In the genomic region with DNA sequence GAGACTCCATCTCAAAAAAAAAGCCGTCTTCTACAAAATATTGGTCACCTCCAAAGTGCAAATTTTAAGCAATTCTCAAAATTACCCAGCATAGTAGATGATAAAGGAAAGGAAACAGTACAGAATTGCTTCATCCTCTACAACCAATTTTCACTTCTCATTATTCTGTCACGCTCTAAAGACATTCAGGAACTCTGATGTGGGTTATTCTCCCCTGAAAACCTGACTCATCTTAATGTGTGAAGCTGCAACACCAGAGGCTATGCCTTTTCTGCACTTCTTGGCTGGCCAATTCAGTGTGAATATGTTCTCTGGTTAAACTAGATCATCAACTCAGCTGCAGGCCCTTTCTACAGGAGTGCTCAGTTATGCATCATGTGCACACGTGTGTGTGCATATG, we compare ENCODE assay signal across 10 cellular contexts. TPM values are rescaled to one million over a fixed set of nuclear protein-coding genes. Genes with fewer than 3 reads are reported as not detected.
A peak's percentile ranks its signal among the peaks of the same experiment; 100 is the strongest.
DNase-seq lines count a peak whose midpoint lies in the region; ATAC-seq, FAIRE-seq and TF ChIP-seq lines count a peak whose summit lies in the region.
"Had no signal": no experiment of that assay in that cellular context is flagged by ENCODE, and none has a peak within 500 bp of the region (broad histone marks: within the 10 kb centered on the region; RNA-seq: fewer than 3 reads in every experiment).

No MANE protein-coding gene starts in this region.

- H2AFZ ChIP-seq in astrocyte (ENCODE audit: low read depth, low read length), result no peak overlapping the region

- H3K27me3 ChIP-seq in astrocyte (ENCODE audit: insufficient read depth, low read length), result no peaks in the 10 kb centered on the region
- H3K27me3 ChIP-seq: heart right ventricle had no signal

- no peak overlapping the region for H3K27ac ChIP-seq in astrocyte (ENCODE audit: low read depth, low read length)

- TF ChIP-seq CTCF in astrocyte (IDR thresholded peaks at IDR 0.05; ENCODE audit: insufficient read depth, low read depth, low read length), result no peak

- no peak overlapping the region for H3K27ac Mint-ChIP-seq in astrocyte (ENCODE audit: unreplicated experiment)

- no peak overlapping the region for H3K9ac ChIP-seq in astrocyte (ENCODE audit: low read length)

- H3K36me3 Mint-ChIP-seq in astrocyte (ENCODE audit: low read depth, unreplicated experiment), result no peaks in the 10 kb centered on the region

- H3K9me3 ChIP-seq in astrocyte (ENCODE audit: insufficient read depth, low read depth, low read length), result no peaks in the 10 kb centered on the region

- no peak for FAIRE-seq in astrocyte (lab: Jason Lieb, UNC)
- FAIRE-seq in H54 (lab: Jason Lieb, UNC), result no peak

- H3K4me3 ChIP-seq in astrocyte (ENCODE audit: insufficient read depth, low read depth, low read length), result no peak overlapping the region

- H3K9me3 Mint-ChIP-seq in astrocyte (ENCODE audit: unreplicated experiment), result peaks cover 23% of the 10 kb centered on the region

- no peak overlapping the region for H3K4me2 ChIP-seq in astrocyte (ENCODE audit: low read length)

- H3K4me3 Mint-ChIP-seq in astrocyte (ENCODE audit: unreplicated experiment), result no peak overlapping the region

- ATAC-seq in GM18502 (IDR thresholded peaks at IDR 0.05; ENCODE audit: poor library complexity, unreplicated experiment) (peak; percentile 95), GM21447 (IDR thresholded peaks at IDR 0.05; ENCODE audit: unreplicated experiment) (peak; percentile 97), HG03575 (IDR thresholded peaks at IDR 0.05; ENCODE audit: extremely low read depth, insufficient number of reproducible peaks, low FRiP score, unreplicated experiment) (peak; percentile 98)
- ATAC-seq: Panc1 had no signal

- H3K4me1 Mint-ChIP-seq in astrocyte (ENCODE audit: low read depth, unreplicated experiment), result peaks cover 4% of the 10 kb centered on the region

- peaks cover 9% of the 10 kb centered on the region for H3K4me1 ChIP-seq in astrocyte (ENCODE audit: insufficient read depth, low read length)

- H3K36me3 ChIP-seq in astrocyte (ENCODE audit: insufficient read depth, low read length), result no peaks in the 10 kb centered on the region
- H3K36me3 ChIP-seq: heart right ventricle had no signal

- no peaks in the 10 kb centered on the region for H4K20me1 ChIP-seq in astrocyte (ENCODE audit: insufficient read depth, low read length)

- DNase-seq in astrocyte (ENCODE audit: low read depth), result peak; percentile 39
- DNase-seq in erythroblast (lab: John Stamatoyannopoulos, UW), result no peak
- DNase-seq in AG20443 (ENCODE audit: low spot score), result no peak
- DNase-seq in H54 (ENCODE audit: insufficient read length, low spot score), result no peak
- DNase-seq in DMS 273 treated with DMSO at 0.1 percent for 48 hours (lab: John Stamatoyannopoulos, UW), result no peak
- DNase-seq: heart right ventricle had no signal

- no peaks in the 10 kb centered on the region for H3K79me2 ChIP-seq in astrocyte (ENCODE audit: insufficient read depth, low read length)

- TF ChIP-seq POLR2A in erythroblast (IDR thresholded peaks at IDR 0.05; ENCODE audit: low read length), result no peak
- TF ChIP-seq POLR2A in H54 (IDR thresholded peaks at IDR 0.05; ENCODE audit: low read depth, low read length), result no peak

- no peaks in the 10 kb centered on the region for H3K27me3 Mint-ChIP-seq in astrocyte (ENCODE audit: low read depth, unreplicated experiment)

RNA-seq across cellular contexts. Expression of a gene that starts 11.0 kb away (rescaled TPM):
- 0.26 TPM in 1 of 2 replicates, not detected in the other for total RNA-seq in astrocyte

RNA-seq across cellular contexts. Expression of a gene that starts 57.6 kb away (rescaled TPM):
- total RNA-seq in astrocyte, result not detected in 2 replicates
